In the genomic region with DNA sequence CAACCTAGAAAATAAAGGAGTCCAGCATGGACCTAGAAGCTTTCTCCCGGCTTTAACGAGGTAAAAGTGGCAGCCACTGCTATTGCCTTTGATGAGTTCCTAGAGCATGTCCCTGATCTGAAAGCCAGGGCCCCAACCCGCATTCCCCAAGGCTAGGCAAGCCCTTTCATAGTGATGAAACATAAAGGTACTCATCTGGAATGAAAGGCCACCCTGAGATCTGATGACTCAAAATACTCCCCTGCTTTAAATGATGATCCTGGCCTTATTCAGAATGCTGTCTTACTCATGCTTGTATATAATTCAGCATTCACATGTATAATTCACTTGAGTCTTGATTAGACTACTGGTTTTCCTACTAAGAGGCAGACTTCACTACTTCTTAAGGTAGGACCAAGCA, we compare ENCODE assay signal across 10 cellular contexts. TPM values are rescaled to one million over a fixed set of nuclear protein-coding genes. Genes with fewer than 3 reads are reported as not detected.
A peak's percentile ranks its signal among the peaks of the same experiment; 100 is the strongest.
DNase-seq lines count a peak whose midpoint lies in the region; TF ChIP-seq lines count a peak whose summit lies in the region.
"Had no signal": no experiment of that assay in that cellular context is flagged by ENCODE, and none has a peak within 500 bp of the region (broad histone marks: within the 10 kb centered on the region; RNA-seq: fewer than 3 reads in every experiment).

No MANE protein-coding gene starts in this region.

- no peaks in the 10 kb centered on the region for H3K27me3 ChIP-seq in SJSA1 (replicated peaks)

- H3K4me1 ChIP-seq in SJSA1 (replicated peaks) = peaks cover 62% of the 10 kb centered on the region

- CTCF ChIA-PET in GM10248 (lab: Yijun Ruan, JAX) = no interaction called here

- H3K9me3 ChIP-seq in SJSA1 (replicated peaks) = no peaks in the 10 kb centered on the region

- in situ Hi-C loops in G401 (cut with HindIII; ENCODE audit: low sequenced_read_pairs) = no loop called here

- no peak for TF ChIP-seq CTCF in epithelial cell of proximal tubule (conservative IDR thresholded peaks at IDR 0.05; ENCODE audit: low read depth, low read length)
- TF ChIP-seq CTCF in GM10248 (IDR thresholded peaks at IDR 0.05; ENCODE audit: control extremely low read depth, extremely low read depth, low read depth, missing control alignments) = no peak
- no peak for TF ChIP-seq CTCF in GM10266 (IDR thresholded peaks at IDR 0.05; ENCODE audit: control insufficient read depth, insufficient read depth, low read depth, missing control alignments)

- H3K36me3 ChIP-seq in SJSA1 = peaks cover 78% of the 10 kb centered on the region

- DNase-seq in EL = peak; percentile 94
- DNase-seq in SJSA1 (ENCODE audit: low read depth in 1 of 2, low spot score in 2 of 2) = peak; percentile 88 to 89
- peak; percentile 83 for DNase-seq in epithelial cell of proximal tubule (ENCODE audit: low read depth)
- peak in 3 of 4 experiments; percentile 11 to 37 (median 11) for DNase-seq in stimulated activated CD4-positive, alpha-beta T cell treated with anti-CD3 and anti-CD28 coated beads, Interleukin-1b, Interleukin-23, amount 100 ng/mL, for 24 hours (ENCODE audit: low read depth in 4 of 4, low spot score in 1 of 4)
- DNase-seq in G401 (ENCODE audit: low spot score) = no peak
- DNase-seq in NK-92 (lab: John Stamatoyannopoulos, UW; ENCODE audit: unreplicated experiment) = no peak
- no peak for DNase-seq in GM10248 (ENCODE audit: extremely low spot score)
- no peak for DNase-seq in GM10266 (ENCODE audit: extremely low spot score)
- DNase-seq: foreskin melanocyte, NCI-H187 had no signal

- H3K27ac ChIP-seq in SJSA1 = peak overlapping the region; percentile 86

- no peak overlapping the region for H3K4me3 ChIP-seq in SJSA1
- no peak overlapping the region for H3K4me3 ChIP-seq in epithelial cell of proximal tubule (ENCODE audit: low read depth, low read length)

- POLR2A ChIA-PET in GM10248 (lab: Yijun Ruan, JAX) = no interaction called here

RNA-seq across cellular contexts. Expression of gene TTPAL, which starts 21.3 kb away (rescaled TPM):
- 8.8 and 9.1 TPM in 2 replicates for total RNA-seq in SJSA1 (2014; rRNA removed; shearing (Covaris generic))
- total RNA-seq in epithelial cell of proximal tubule = 7.9 and 11.0 TPM in 2 replicates
- total RNA-seq in G401 (2014; rRNA removed; shearing (Covaris generic)) = 4.5 and 6.1 TPM in 2 replicates

RNA-seq across cellular contexts. Expression of gene SERINC3, which starts 24.9 kb away (rescaled TPM):
- total RNA-seq in SJSA1 (2014; rRNA removed; shearing (Covaris generic)) = 69.2 and 76.1 TPM in 2 replicates
- 36.6 and 43.3 TPM in 2 replicates for total RNA-seq in epithelial cell of proximal tubule
- total RNA-seq in G401 (2014; rRNA removed; shearing (Covaris generic)) = 23.9 and 28.0 TPM in 2 replicates

Comparison
In these comparisons a context has a peak if more than half of its experiments do, and no peak if none do; other contexts are left out.
1. DNase-seq: peak in EL (single experiment), SJSA1 (2 of 2), epithelial cell of proximal tubule (single experiment) and stimulated activated CD4-positive, alpha-beta T cell treated with anti-CD3 and anti-CD28 coated beads, Interleukin-1b, Interleukin-23, amount 100 ng/mL, for 24 hours (3 of 4); none in G401 (single experiment), NK-92 (single experiment), GM10248 (single experiment) and GM10266 (single experiment).